In genomic region chr7:130440527-130441365, GRCh38 we compare ENCODE assay signal across 8 cellular contexts. TPM values are rescaled to one million over a fixed set of nuclear protein-coding genes. Genes with fewer than 3 reads are reported as not detected.
DNase-seq lines count a peak whose midpoint lies in the region; ATAC-seq and TF ChIP-seq lines count a peak whose summit lies in the region.

Gene CEP41, minus strand, starts transcription at chr7:130441016. Its CDS starts 50 bp downstream, at chr7:130440966.

- peak; percentile 96 for DNase-seq in AG10803 (ENCODE audit: low read depth)
- peak; percentile 97 for DNase-seq in NCI-H460 (ENCODE audit: extremely low read depth, low read depth)
- DNase-seq in activated CD4-positive, alpha-beta T cell treated with anti-CD3 and anti-CD28 coated beads for 1 hour = peak; percentile 84
- peak; percentile 78 to 87 for DNase-seq in cerebellar nuclear complex (lab: John Stamatoyannopoulos, UW)
- peak; percentile 99 for DNase-seq in islet precursor cell
- DNase-seq in stimulated activated CD4-positive, alpha-beta T cell treated with anti-CD3 and anti-CD28 coated beads, Interleukin-12 subunit alpha, Interleukin-12 subunit beta, amount 100 ng/mL, for 4 hours = peak; percentile 93

- peak; percentile 91 for ATAC-seq in HG03378 (IDR thresholded peaks at IDR 0.05; ENCODE audit: unreplicated experiment)

- no peak for TF ChIP-seq CTCF in AG10803 (conservative IDR thresholded peaks at IDR 0.05; ENCODE audit: low read length)

- peak; percentile 55 for TF ChIP-seq POLR2A in GM19099 (IDR thresholded peaks at IDR 0.05; ENCODE audit: extremely low read depth, insufficient read length, low read depth)

- H3K4me3 ChIP-seq in AG10803 (ENCODE audit: low read length) = peak within 1 kb of the TSS; percentile 85

RNA-seq across cellular contexts. Expression of gene CEP41, which starts in this region (rescaled TPM):
- 19.3 and 22.4 TPM in 2 replicates for total RNA-seq in NCI-H460 (2014; rRNA removed; shearing (Covaris generic))
- 9.2 and 15.5 TPM in 2 replicates for polyA plus RNA-seq in NCI-H460 (2014; cell fraction: nucleus; rRNA removed)

Comparison
In these comparisons a context has a peak if more than half of its experiments do, and no peak if none do; other contexts are left out.
1. Peak in every context shown above with its lines: DNase-seq, ATAC-seq and H3K4me3 ChIP-seq.